ENCODE assay signal across 21 cellular contexts in the genomic region with DNA sequence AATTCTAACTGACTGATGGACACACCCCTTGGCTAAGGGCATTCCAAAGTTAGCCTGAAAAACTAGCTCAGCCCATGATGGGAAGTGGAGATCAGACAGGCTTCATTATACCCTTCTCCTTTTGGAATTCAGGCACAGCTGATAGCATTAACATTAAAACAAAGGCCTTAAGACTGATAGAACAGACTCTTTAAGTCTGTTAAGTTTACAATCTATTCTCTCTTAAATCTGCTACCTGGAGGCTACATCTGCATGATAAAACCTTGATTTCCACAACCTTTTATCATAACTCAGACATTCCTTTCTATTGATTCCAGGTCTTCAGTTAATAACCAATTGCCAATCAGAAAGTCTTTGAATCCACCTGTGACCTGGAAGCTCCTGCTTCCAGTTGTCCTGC.
"Had no signal": no experiment of that assay in that cellular context is flagged by ENCODE, and none has a peak within 500 bp of the region (broad histone marks: within the 10 kb centered on the region; RNA-seq: fewer than 3 reads in every experiment).

No MANE protein-coding gene starts in this region.

- H3K4me3 ChIP-seq: cardiac muscle cell, MG63 had no signal

- H3K27ac ChIP-seq: brain microvascular endothelial cell, cardiac muscle cell had no signal

- ATAC-seq: activated T-cell treated with anti-CD3 and anti-CD28 coated beads, Interleukin-2, amount 50 U/mL, for 4 hours; PC-3 had no signal

- H3K4me3 Mint-ChIP-seq: activated naive CD4-positive, alpha-beta T cell treated with anti-CD3 and anti-CD28 coated beads for 36 hours; activated naive CD8-positive, alpha-beta T cell; activated T-cell treated with anti-CD3 and anti-CD28 coated beads, Interleukin-2, amount 50 U/mL, for 4 hours; T-helper 1 cell treated with Interleukin-12 subunit alpha and Interleukin-12 subunit beta and Interleukin-4 antibody, amounts not matched to agents 30 μg/mL and 1 μg/mL, for 36 hours had no signal

- H3K27me3 Mint-ChIP-seq: activated naive CD8-positive, alpha-beta T cell had no signal

- H3K36me3 Mint-ChIP-seq: activated naive CD8-positive, alpha-beta T cell had no signal

- H3K27me3 ChIP-seq: brain microvascular endothelial cell, cardiac muscle cell, MG63 had no signal

- H3K9me3 ChIP-seq: MG63 had no signal

- H3K27ac Mint-ChIP-seq: activated naive CD4-positive, alpha-beta T cell treated with anti-CD3 and anti-CD28 coated beads for 36 hours; activated naive CD8-positive, alpha-beta T cell; T-helper 1 cell treated with Interleukin-12 subunit alpha and Interleukin-12 subunit beta and Interleukin-4 antibody, amounts not matched to agents 30 μg/mL and 1 μg/mL, for 36 hours had no signal

- H3K36me3 ChIP-seq: brain microvascular endothelial cell, cardiac muscle cell, MG63 had no signal

- DNase-seq: activated CD4-positive, alpha-beta T cell treated with anti-CD3 and anti-CD28 coated beads for 48 hours; activated CD4-positive, alpha-beta T cell treated with anti-CD3 and anti-CD28 coated beads, Interleukin-2, amount 50 U/mL, for 48 hours; activated CD4-positive, CD25-positive, alpha-beta regulatory T cell treated with anti-CD3 and anti-CD28 coated beads, Interleukin-2, amount 50 U/mL, for 72 hours; activated CD8-positive, alpha-beta memory T cell treated with anti-CD3 and anti-CD28 coated beads for 24 hours; activated gamma-delta T cell; activated naive CD4-positive, alpha-beta T cell treated with anti-CD3 and anti-CD28 coated beads for 36 hours; activated T-cell treated with anti-CD3 and anti-CD28 coated beads, Interleukin-2, amount 50 U/mL, for 4 hours; amygdala; brain microvascular endothelial cell; MG63; NCI-H1105; NCI-H1436 treated with DMSO at 0.1 percent for 48 hours; NCI-H187; NCI-H2081; NCI-H446; NCI-H524; PC-3; SHP77 treated with DMSO at 0.1 percent for 48 hours had no signal
